Comparison of ENCODE assay signal across 6 cellular contexts in the genomic region with DNA sequence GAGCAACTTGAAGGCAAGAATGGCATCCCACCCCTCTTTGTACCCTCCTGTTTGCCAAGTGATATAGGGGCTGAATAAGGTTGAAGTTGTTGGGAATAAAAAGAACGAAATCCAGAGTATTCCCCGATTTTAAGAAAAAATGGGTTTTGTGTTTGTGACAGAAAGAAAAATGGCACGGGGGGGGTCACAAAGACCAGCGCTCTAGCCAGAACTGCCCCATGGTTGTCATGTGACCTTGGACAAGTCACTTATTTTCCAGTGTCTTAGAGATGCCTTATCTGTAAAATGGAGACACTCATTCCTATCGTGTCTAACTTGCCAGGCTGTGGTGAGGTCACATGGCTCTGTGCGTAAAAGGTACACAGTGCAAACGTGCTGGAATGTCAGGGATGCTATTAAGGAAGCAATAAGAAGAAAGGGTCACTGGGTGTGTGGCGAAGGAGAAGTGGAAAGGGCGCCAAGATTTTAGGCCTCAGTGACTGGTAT. TPM values are rescaled to one million over a fixed set of nuclear protein-coding genes. Genes with fewer than 3 reads are reported as not detected.
DNase-seq lines count a peak whose midpoint lies in the region.

No MANE protein-coding gene starts in this region.

- CTCF ChIA-PET in CD4-positive, alpha-beta memory T cell (lab: Charles Lee; ENCODE audit: partially characterized antibody) = interaction anchor here (7.9 to 22.4 kb wide), 2 partner anchors 11 to 15 kb away, joined by 163 to 552 read pairs; partner anchors contain the start of genes ACBD4, HEXIM2 and PLCD3

- peaks cover 23 to 69% (median 45%) of the 10 kb centered on the region in 4 donors for H3K4me1 Mint-ChIP-seq in CD4-positive, alpha-beta memory T cell
- peaks cover 63 to 64% of the 10 kb centered on the region in 2 donors for H3K4me1 Mint-ChIP-seq in immature natural killer cell

- peak overlapping the region; percentile 85 for H3K27ac ChIP-seq in CD4-positive, alpha-beta memory T cell (ENCODE audit: low read depth, low read length)
- H3K27ac ChIP-seq in SK-N-MC = peak overlapping the region; percentile 100

- no peaks in the 10 kb centered on the region for H3K36me3 ChIP-seq in CD4-positive, alpha-beta memory T cell (ENCODE audit: insufficient read depth, low read length)
- no peaks in the 10 kb centered on the region for H3K36me3 ChIP-seq in SK-N-MC (ENCODE audit: insufficient read depth, low read length)

- peak overlapping the region; percentile 98 to 100 (median 100) for H3K27ac Mint-ChIP-seq in CD4-positive, alpha-beta memory T cell
- peak overlapping the region; percentile 87 to 100 (median 99) for H3K27ac Mint-ChIP-seq in immature natural killer cell

- POLR2A ChIA-PET in CD4-positive, alpha-beta memory T cell (lab: Charles Lee; ENCODE audit: partially characterized antibody) = interaction anchor here (1.8 to 10.3 kb wide), 6 partner anchors 11 to 169 kb away, joined by 11 to 865 read pairs (median 106); partner anchors contain the start of genes ACBD4, FMNL1, HEXIM2 and MAP3K14

- DNase-seq in CD4-positive, alpha-beta memory T cell = no peak
- no peak for DNase-seq in SK-N-MC (ENCODE audit: low read depth, low spot score)
- no peak for DNase-seq in immature natural killer cell
- no peak for DNase-seq in SHP77 treated with DMSO at 0.1 percent for 48 hours (lab: John Stamatoyannopoulos, UW)
- no peak for DNase-seq in NCI-H2171 (lab: John Stamatoyannopoulos, UW)
- no peak for DNase-seq in NCI-H128 (lab: John Stamatoyannopoulos, UW; ENCODE audit: unreplicated experiment)

- peaks cover 0 to 25% of the 10 kb centered on the region in 2 donors for H3K36me3 Mint-ChIP-seq in CD4-positive, alpha-beta memory T cell
- no peaks in the 10 kb centered on the region for H3K36me3 Mint-ChIP-seq in immature natural killer cell

- intact Hi-C loops in CD4-positive, alpha-beta memory T cell (cut with micrococcal nuclease) = no loop called here

- no peaks in the 10 kb centered on the region for H3K9me3 ChIP-seq in CD4-positive, alpha-beta memory T cell (ENCODE audit: control insufficient read depth in 1 of 2, low read length in 2 of 2)
- no peaks in the 10 kb centered on the region for H3K9me3 ChIP-seq in SK-N-MC (ENCODE audit: low read depth, low read length)

- H3K27me3 ChIP-seq in CD4-positive, alpha-beta memory T cell (ENCODE audit: insufficient read depth, low read length) = no peaks in the 10 kb centered on the region

- peaks cover 53% of the 10 kb centered on the region for H3K4me1 ChIP-seq in CD4-positive, alpha-beta memory T cell (ENCODE audit: insufficient read depth, low read length)

- peak overlapping the region; percentile 93 to 99 (median 96) for H3K4me3 Mint-ChIP-seq in CD4-positive, alpha-beta memory T cell
- peak overlapping the region; percentile 91 to 100 (median 98) for H3K4me3 Mint-ChIP-seq in immature natural killer cell

- peaks cover 1 to 5% of the 10 kb centered on the region in 2 donors for H3K27me3 Mint-ChIP-seq in CD4-positive, alpha-beta memory T cell
- peaks cover 20 to 34% (median 32%) of the 10 kb centered on the region in 3 donors for H3K27me3 Mint-ChIP-seq in immature natural killer cell (ENCODE audit: low read depth in 3 of 3)

- H3K9me3 Mint-ChIP-seq in CD4-positive, alpha-beta memory T cell = peaks cover 0 to 17% (median 0%) of the 10 kb centered on the region in 8 donors
- H3K9me3 Mint-ChIP-seq in immature natural killer cell = no peaks in the 10 kb centered on the region

- H3K9ac ChIP-seq in SK-N-MC (ENCODE audit: insufficient read length) = peak overlapping the region; percentile 100

- H3K4me3 ChIP-seq in CD4-positive, alpha-beta memory T cell (ENCODE audit: low read length in 2 of 2) = peak overlapping the region; percentile 58 to 95
- peak overlapping the region; percentile 88 for H3K4me3 ChIP-seq in SK-N-MC

RNA-seq across cellular contexts. Expression of gene HEXIM1, which starts 1.6 kb away (rescaled TPM):
- 10 to 100 TPM; 28.8 to 30.8 TPM for total RNA-seq in CD4-positive, alpha-beta memory T cell
- polyA plus RNA-seq in CD4-positive, alpha-beta memory T cell = 1 to 10 TPM; 2.8 to 5.9 TPM
- 1 to 10 TPM; 1.1 to 7.2 (median 3.0) TPM for polyA plus RNA-seq in immature natural killer cell

RNA-seq across cellular contexts. Expression of gene ACBD4, which starts 11.2 kb away (rescaled TPM):
- total RNA-seq in CD4-positive, alpha-beta memory T cell = 10 to 100 TPM; 41.9 to 48.1 TPM
- polyA plus RNA-seq in CD4-positive, alpha-beta memory T cell = 10 to 100 TPM; 10.3 to 10.5 TPM
- 10 to 100 TPM in 2 of 3 donors, 1 to 10 TPM in 1; 7.9 to 11.2 (median 10.4) TPM for polyA plus RNA-seq in immature natural killer cell

RNA-seq across cellular contexts. Expression of gene PLCD3, which starts 14.3 kb away (rescaled TPM):
- total RNA-seq in CD4-positive, alpha-beta memory T cell = 1 to 10 TPM; 3.8 to 6.0 TPM
- polyA plus RNA-seq in CD4-positive, alpha-beta memory T cell = under 1 TPM; 0.30 to 0.80 TPM
- under 1 TPM in 1 of 3 donors, not detected in 2; 0.75 TPM for polyA plus RNA-seq in immature natural killer cell

RNA-seq across cellular contexts. Expression of gene HEXIM2, which starts 15.0 kb away (rescaled TPM):
- 1 to 10 TPM; 2.7 to 5.1 TPM for total RNA-seq in CD4-positive, alpha-beta memory T cell
- polyA plus RNA-seq in CD4-positive, alpha-beta memory T cell = 1 to 10 TPM; 2.7 to 2.8 TPM
- polyA plus RNA-seq in immature natural killer cell = 1 to 10 TPM; 1.9 to 7.4 (median 5.6) TPM
